Comparison of ENCODE assay signal across 1 cellular context in the genomic region with DNA sequence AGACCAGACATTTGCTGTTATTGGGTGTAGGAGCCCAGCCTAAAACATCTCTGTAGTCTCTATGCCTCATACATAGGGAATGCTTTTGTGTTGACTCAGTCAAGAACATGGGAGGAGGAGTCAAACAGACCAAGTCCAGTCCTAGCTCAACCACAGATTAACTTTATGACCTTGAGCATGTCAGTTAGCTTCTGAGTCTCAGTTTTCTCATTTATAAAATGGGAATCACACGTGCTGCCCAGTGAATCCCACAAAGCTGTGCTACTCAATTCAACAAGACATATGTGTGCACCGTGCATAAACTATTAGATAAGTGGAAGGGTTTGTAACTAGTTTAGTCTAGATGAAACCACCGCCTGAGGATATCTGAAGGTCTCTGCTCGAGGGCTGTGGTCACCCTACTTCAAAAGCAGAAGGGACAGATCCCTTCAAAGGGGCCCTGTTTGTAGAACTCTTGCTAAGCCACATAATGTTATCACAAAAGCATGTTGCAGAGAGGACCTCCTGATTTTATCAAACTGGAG.
TF ChIP-seq lines count a peak whose summit lies in the region.

No MANE protein-coding gene starts in this region.

TF ChIP-seq in HepG2, 621 proteins besides CTCF, POLR2A, EP300 and RAD21 (continued from another document):
- no peak for TF ChIP-seq MYNN (CRISPR knock-in tag; IDR thresholded peaks at IDR 0.05; ENCODE audit: low read depth)
- TF ChIP-seq ZNF629 (CRISPR knock-in tag; conservative IDR thresholded peaks at IDR 0.05) = peak; percentile 94
- no peak for TF ChIP-seq MTF1 (CRISPR knock-in tag; IDR thresholded peaks at IDR 0.05)
- no peak for TF ChIP-seq KAT8 (CRISPR knock-in tag; IDR thresholded peaks at IDR 0.05)
- no peak for TF ChIP-seq ZNF567 (CRISPR knock-in tag; IDR thresholded peaks at IDR 0.05; ENCODE audit: borderline replicate concordance)
- no peak for TF ChIP-seq FOXA1 (IDR thresholded peaks at IDR 0.05)
- peak; percentile 48; the same call in 1 of the 2 replicates for TF ChIP-seq FOXA1 (CRISPR knock-in tag; IDR thresholded peaks at IDR 0.05)
- TF ChIP-seq MED8 (CRISPR knock-in tag; IDR thresholded peaks at IDR 0.05; ENCODE audit: insufficient replicate concordance) = no peak
- no peak for TF ChIP-seq ZNF292 (CRISPR knock-in tag; IDR thresholded peaks at IDR 0.05; ENCODE audit: borderline replicate concordance, low read depth)
- TF ChIP-seq FOXJ3 (CRISPR knock-in tag; IDR thresholded peaks at IDR 0.05; ENCODE audit: borderline replicate concordance) = no peak
